ENCODE assay signal across 1 cellular context in genomic region chr9:20640331-20641187, GRCh38.
A peak's percentile ranks its signal among the peaks of the same experiment; 100 is the strongest.
TF ChIP-seq lines count a peak whose summit lies in the region.

No MANE protein-coding gene starts in this region.

TF ChIP-seq in GM12878, 131 proteins besides CTCF, POLR2A, EP300 and RAD21 (continues in another document):
- peak; percentile 100 for TF ChIP-seq GATAD2B (conservative IDR thresholded peaks at IDR 0.05; ENCODE audit: low read depth)
- TF ChIP-seq ZNF687 (IDR thresholded peaks at IDR 0.05) = peak; percentile 82; the same call in 1 of the 2 replicates
- TF ChIP-seq REST (IDR thresholded peaks at IDR 0.05; ENCODE audit: low read depth, low read length) = no peak
- TF ChIP-seq, protein P1, sequence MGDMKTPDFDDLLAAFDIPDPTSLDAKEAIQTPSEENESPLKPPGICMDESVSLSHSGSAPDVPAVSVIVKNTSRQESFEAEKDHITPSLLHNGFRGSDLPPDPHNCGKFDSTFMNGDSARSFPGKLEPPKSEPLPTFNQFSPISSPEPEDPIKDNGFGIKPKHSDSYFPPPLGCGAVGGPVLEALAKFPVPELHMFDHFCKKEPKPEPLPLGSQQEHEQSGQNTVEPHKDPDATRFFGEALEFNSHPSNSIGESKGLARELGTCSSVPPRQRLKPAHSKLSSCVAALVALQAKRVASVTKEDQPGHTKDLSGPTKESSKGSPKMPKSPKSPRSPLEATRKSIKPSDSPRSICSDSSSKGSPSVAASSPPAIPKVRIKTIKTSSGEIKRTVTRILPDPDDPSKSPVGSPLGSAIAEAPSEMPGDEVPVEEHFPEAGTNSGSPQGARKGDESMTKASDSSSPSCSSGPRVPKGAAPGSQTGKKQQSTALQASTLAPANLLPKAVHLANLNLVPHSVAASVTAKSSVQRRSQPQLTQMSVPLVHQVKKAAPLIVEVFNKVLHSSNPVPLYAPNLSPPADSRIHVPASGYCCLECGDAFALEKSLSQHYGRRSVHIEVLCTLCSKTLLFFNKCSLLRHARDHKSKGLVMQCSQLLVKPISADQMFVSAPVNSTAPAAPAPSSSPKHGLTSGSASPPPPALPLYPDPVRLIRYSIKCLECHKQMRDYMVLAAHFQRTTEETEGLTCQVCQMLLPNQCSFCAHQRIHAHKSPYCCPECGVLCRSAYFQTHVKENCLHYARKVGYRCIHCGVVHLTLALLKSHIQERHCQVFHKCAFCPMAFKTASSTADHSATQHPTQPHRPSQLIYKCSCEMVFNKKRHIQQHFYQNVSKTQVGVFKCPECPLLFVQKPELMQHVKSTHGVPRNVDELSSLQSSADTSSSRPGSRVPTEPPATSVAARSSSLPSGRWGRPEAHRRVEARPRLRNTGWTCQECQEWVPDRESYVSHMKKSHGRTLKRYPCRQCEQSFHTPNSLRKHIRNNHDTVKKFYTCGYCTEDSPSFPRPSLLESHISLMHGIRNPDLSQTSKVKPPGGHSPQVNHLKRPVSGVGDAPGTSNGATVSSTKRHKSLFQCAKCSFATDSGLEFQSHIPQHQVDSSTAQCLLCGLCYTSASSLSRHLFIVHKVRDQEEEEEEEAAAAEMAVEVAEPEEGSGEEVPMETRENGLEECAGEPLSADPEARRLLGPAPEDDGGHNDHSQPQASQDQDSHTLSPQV (IDR thresholded peaks at IDR 0.05) = peak; percentile 67
- TF ChIP-seq HDAC6 (IDR thresholded peaks at IDR 0.05; ENCODE audit: unreplicated experiment) = no peak
- TF ChIP-seq PKNOX1 (IDR thresholded peaks at IDR 0.05) = peak; percentile 68; the same call in 1 of the 2 replicates
- TF ChIP-seq POU2F2 (IDR thresholded peaks at IDR 0.05; ENCODE audit: borderline replicate concordance, low read depth, low read length) = peak; percentile 83; the same call in 1 of the 3 replicates
- peak; percentile 89; the same call in 1 of the 2 replicates for TF ChIP-seq BACH1 (IDR thresholded peaks at IDR 0.05; ENCODE audit: borderline replicate concordance)
- TF ChIP-seq SMAD5 (IDR thresholded peaks at IDR 0.05; ENCODE audit: low read depth) = 0 out of 2 replicates have a peak, but pooled peaks have one; percentile 24
- no peak for TF ChIP-seq E2F8 (IDR thresholded peaks at IDR 0.05; ENCODE audit: low read depth, partially characterized antibody)
- no peak; the same call in 1 of the 2 replicates for TF ChIP-seq HDGF (IDR thresholded peaks at IDR 0.05)
- TF ChIP-seq HCFC1 (IDR thresholded peaks at IDR 0.05; ENCODE audit: low read length) = no peak
- TF ChIP-seq ATF3 (IDR thresholded peaks at IDR 0.05; ENCODE audit: borderline replicate concordance, extremely low read depth, low read depth, low read length) = no peak
- TF ChIP-seq PAX8 (IDR thresholded peaks at IDR 0.05) = peak; percentile 87
- peak; percentile 98 for TF ChIP-seq ZBED1 (IDR thresholded peaks at IDR 0.05; ENCODE audit: borderline replicate concordance)
- TF ChIP-seq EZH2 (IDR thresholded peaks at IDR 0.05; ENCODE audit: borderline replicate concordance, control insufficient read depth, low read depth, low read length) = peak; percentile 87; the same call in 1 of the 2 replicates
- no peak for TF ChIP-seq RBBP5 (conservative IDR thresholded peaks at IDR 0.05)
- TF ChIP-seq SMAD1 (IDR thresholded peaks at IDR 0.05; ENCODE audit: low read depth, partially characterized antibody) = peak; percentile 100
- TF ChIP-seq PML (IDR thresholded peaks at IDR 0.05; ENCODE audit: low read length) = peak; percentile 60; the same call in 1 of the 2 replicates
- peak; percentile 99 for TF ChIP-seq NR2F1 (conservative IDR thresholded peaks at IDR 0.05)
- TF ChIP-seq KAT2A (conservative IDR thresholded peaks at IDR 0.05; ENCODE audit: control insufficient read depth, low read depth, low read length) = no peak
- TF ChIP-seq RELA (IDR thresholded peaks at IDR 0.05; ENCODE audit: borderline replicate concordance, partially characterized antibody) = no peak
- peak; percentile 89 for TF ChIP-seq IKZF1 (conservative IDR thresholded peaks at IDR 0.05)
- no peak for TF ChIP-seq FOS (IDR thresholded peaks at IDR 0.05; ENCODE audit: borderline replicate concordance, extremely low read depth, insufficient read length)
- TF ChIP-seq MEF2A (IDR thresholded peaks at IDR 0.05; ENCODE audit: insufficient read depth, low read depth, low read length) = 0 out of 2 replicates have a peak, but pooled peaks have one; percentile 60
- TF ChIP-seq DPF2 (IDR thresholded peaks at IDR 0.05) = peak; percentile 94
- TF ChIP-seq MTA3 (IDR thresholded peaks at IDR 0.05; ENCODE audit: borderline replicate concordance, low read length) = peak; percentile 68
- no peak for TF ChIP-seq SREBF1 (IDR thresholded peaks at IDR 0.05; ENCODE audit: low read length)
- no peak for TF ChIP-seq ZNF384 (IDR thresholded peaks at IDR 0.05; ENCODE audit: borderline replicate concordance, low read depth, low read length)
- peak; percentile 100 for TF ChIP-seq RB1 (IDR thresholded peaks at IDR 0.05; ENCODE audit: borderline replicate concordance)
- TF ChIP-seq SRF (IDR thresholded peaks at IDR 0.05; ENCODE audit: low read depth in 2 of 2, low read length in 2 of 2) = peak in 1 of 2 experiments; percentile 89; a peak in 2 of 4 replicates
- peak; percentile 99 for TF ChIP-seq TCF12 (IDR thresholded peaks at IDR 0.05; ENCODE audit: low read depth, low read length)
- 0 out of 2 replicates have a peak, but pooled peaks have one; percentile 74 for TF ChIP-seq STAT3 (IDR thresholded peaks at IDR 0.05; ENCODE audit: low read depth, low read length)
- no peak for TF ChIP-seq IRF5 (IDR thresholded peaks at IDR 0.05; ENCODE audit: borderline replicate concordance)
- no peak for TF ChIP-seq CHD4 (IDR thresholded peaks at IDR 0.05)
- TF ChIP-seq ATF7 (IDR thresholded peaks at IDR 0.05; ENCODE audit: low read depth) = peak; percentile 95
- TF ChIP-seq, protein P2, sequence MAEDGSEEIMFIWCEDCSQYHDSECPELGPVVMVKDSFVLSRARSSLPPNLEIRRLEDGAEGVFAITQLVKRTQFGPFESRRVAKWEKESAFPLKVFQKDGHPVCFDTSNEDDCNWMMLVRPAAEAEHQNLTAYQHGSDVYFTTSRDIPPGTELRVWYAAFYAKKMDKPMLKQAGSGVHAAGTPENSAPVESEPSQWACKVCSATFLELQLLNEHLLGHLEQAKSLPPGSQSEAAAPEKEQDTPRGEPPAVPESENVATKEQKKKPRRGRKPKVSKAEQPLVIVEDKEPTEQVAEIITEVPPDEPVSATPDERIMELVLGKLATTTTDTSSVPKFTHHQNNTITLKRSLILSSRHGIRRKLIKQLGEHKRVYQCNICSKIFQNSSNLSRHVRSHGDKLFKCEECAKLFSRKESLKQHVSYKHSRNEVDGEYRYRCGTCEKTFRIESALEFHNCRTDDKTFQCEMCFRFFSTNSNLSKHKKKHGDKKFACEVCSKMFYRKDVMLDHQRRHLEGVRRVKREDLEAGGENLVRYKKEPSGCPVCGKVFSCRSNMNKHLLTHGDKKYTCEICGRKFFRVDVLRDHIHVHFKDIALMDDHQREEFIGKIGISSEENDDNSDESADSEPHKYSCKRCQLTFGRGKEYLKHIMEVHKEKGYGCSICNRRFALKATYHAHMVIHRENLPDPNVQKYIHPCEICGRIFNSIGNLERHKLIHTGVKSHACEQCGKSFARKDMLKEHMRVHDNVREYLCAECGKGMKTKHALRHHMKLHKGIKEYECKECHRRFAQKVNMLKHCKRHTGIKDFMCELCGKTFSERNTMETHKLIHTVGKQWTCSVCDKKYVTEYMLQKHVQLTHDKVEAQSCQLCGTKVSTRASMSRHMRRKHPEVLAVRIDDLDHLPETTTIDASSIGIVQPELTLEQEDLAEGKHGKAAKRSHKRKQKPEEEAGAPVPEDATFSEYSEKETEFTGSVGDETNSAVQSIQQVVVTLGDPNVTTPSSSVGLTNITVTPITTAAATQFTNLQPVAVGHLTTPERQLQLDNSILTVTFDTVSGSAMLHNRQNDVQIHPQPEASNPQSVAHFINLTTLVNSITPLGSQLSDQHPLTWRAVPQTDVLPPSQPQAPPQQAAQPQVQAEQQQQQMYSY (CRISPR knock-in tag; IDR thresholded peaks at IDR 0.05) = no peak
- no peak for TF ChIP-seq RFX5 (IDR thresholded peaks at IDR 0.05; ENCODE audit: low read depth, low read length)
- peak; percentile 96 for TF ChIP-seq NBN (IDR thresholded peaks at IDR 0.05)
